In genomic region chr9:132008184-132008781, GRCh38 we compare ENCODE assay signal across 14 cellular contexts.
DNase-seq lines count a peak whose midpoint lies in the region; ATAC-seq lines count a peak whose summit lies in the region.
"Had no signal": no experiment of that assay in that cellular context is flagged by ENCODE, and none has a peak within 500 bp of the region (broad histone marks: within the 10 kb centered on the region; RNA-seq: fewer than 3 reads in every experiment).

No MANE protein-coding gene starts in this region.

- intact Hi-C loops in posterior cingulate gyrus (cut with DNase I): no loop called here

- no peaks in the 10 kb centered on the region for H3K27me3 Mint-ChIP-seq in central memory CD8-positive, alpha-beta T cell
- no peaks in the 10 kb centered on the region for H3K27me3 Mint-ChIP-seq in natural killer cell treated with Interleukin-12 subunit alpha and Interleukin-12 subunit beta and Interleukin-15 and Interleukin-18, amount 100 ng/mL, for 72 hours
- H3K27me3 Mint-ChIP-seq: activated CD8-positive, alpha-beta T cell treated with anti-CD3 and anti-CD28 coated beads for 36 hours had no signal

- peak overlapping the region; percentile 36 for H3K27ac Mint-ChIP-seq in central memory CD8-positive, alpha-beta T cell (ENCODE audit: low read depth)
- H3K27ac Mint-ChIP-seq in natural killer cell treated with Interleukin-12 subunit alpha and Interleukin-12 subunit beta and Interleukin-15 and Interleukin-18, amount 100 ng/mL, for 72 hours: no peak overlapping the region

- H3K36me3 Mint-ChIP-seq in central memory CD8-positive, alpha-beta T cell (ENCODE audit: insufficient read depth): peaks cover 2% of the 10 kb centered on the region
- H3K36me3 Mint-ChIP-seq in natural killer cell treated with Interleukin-12 subunit alpha and Interleukin-12 subunit beta and Interleukin-15 and Interleukin-18, amount 100 ng/mL, for 72 hours: peaks cover 8% of the 10 kb centered on the region

- H3K4me1 Mint-ChIP-seq in central memory CD8-positive, alpha-beta T cell: peaks cover 48% of the 10 kb centered on the region
- H3K4me1 Mint-ChIP-seq in natural killer cell treated with Interleukin-12 subunit alpha and Interleukin-12 subunit beta and Interleukin-15 and Interleukin-18, amount 100 ng/mL, for 72 hours (ENCODE audit: low read depth in 2 of 2): peaks cover 40 to 41% of the 10 kb centered on the region in 2 donors

- no peak for ATAC-seq in central memory CD8-positive, alpha-beta T cell (replicated peaks; ENCODE audit: extremely low read depth, poor library complexity, severe bottlenecking)
- no peak for ATAC-seq in natural killer cell treated with Interleukin-12 subunit alpha and Interleukin-12 subunit beta and Interleukin-15 and Interleukin-18, amount 100 ng/mL, for 72 hours
- ATAC-seq in HG03378 (IDR thresholded peaks at IDR 0.05; ENCODE audit: unreplicated experiment): no peak
- ATAC-seq: activated CD8-positive, alpha-beta T cell treated with anti-CD3 and anti-CD28 coated beads for 36 hours; heart right ventricle had no signal

- DNase-seq in EH (ENCODE audit: low read depth) (peak; percentile 85), NCI-H226 (peak; percentile 44), kidney tubule cell (ENCODE audit: low spot score) (peak; percentile 61), posterior cingulate gyrus (no peak), activated gamma-delta T cell (lab: John Stamatoyannopoulos, UW) (no peak)
- DNase-seq in central memory CD8-positive, alpha-beta T cell (ENCODE audit: low spot score in 2 of 2): no peak
- DNase-seq in natural killer cell treated with Interleukin-12 subunit alpha and Interleukin-12 subunit beta and Interleukin-15 and Interleukin-18, amount 100 ng/mL, for 72 hours (ENCODE audit: low spot score): no peak
- DNase-seq: activated CD8-positive, alpha-beta T cell treated with anti-CD3 and anti-CD28 coated beads for 36 hours; activated naive CD4-positive, alpha-beta T cell treated with anti-CD3 and anti-CD28 coated beads, Interleukin-2, amount 50 U/mL, for 16 hours; heart right ventricle; nucleus accumbens; stimulated activated CD4-positive, alpha-beta T cell treated with anti-CD3 and anti-CD28 coated beads, Interleukin-2, amount 100 ng/mL, for 24 hours; stimulated activated naive CD4-positive, alpha-beta T cell treated with Interleukin-2 at 50 U/mL for 16 hours had no signal

- no peaks in the 10 kb centered on the region for H3K9me3 Mint-ChIP-seq in central memory CD8-positive, alpha-beta T cell
- peaks cover 4% of the 10 kb centered on the region for H3K9me3 Mint-ChIP-seq in natural killer cell treated with Interleukin-12 subunit alpha and Interleukin-12 subunit beta and Interleukin-15 and Interleukin-18, amount 100 ng/mL, for 72 hours
- H3K9me3 Mint-ChIP-seq: activated CD8-positive, alpha-beta T cell treated with anti-CD3 and anti-CD28 coated beads for 36 hours had no signal

- H3K4me3 Mint-ChIP-seq in central memory CD8-positive, alpha-beta T cell: no peak overlapping the region
- no peak overlapping the region for H3K4me3 Mint-ChIP-seq in natural killer cell treated with Interleukin-12 subunit alpha and Interleukin-12 subunit beta and Interleukin-15 and Interleukin-18, amount 100 ng/mL, for 72 hours
- H3K4me3 Mint-ChIP-seq: activated CD8-positive, alpha-beta T cell treated with anti-CD3 and anti-CD28 coated beads for 36 hours had no signal

Comparison
In these comparisons a context has a peak if more than half of its experiments do, and no peak if none do; other contexts are left out.
1. DNase-seq: peak in EH (single experiment), NCI-H226 (single experiment) and kidney tubule cell (single experiment); none in central memory CD8-positive, alpha-beta T cell (0 of 2), posterior cingulate gyrus (0 of 10), activated gamma-delta T cell (single experiment) and natural killer cell treated with Interleukin-12 subunit alpha and Interleukin-12 subunit beta and Interleukin-15 and Interleukin-18, amount 100 ng/mL, for 72 hours (single experiment).